Comparison of ENCODE assay signal across 22 cellular contexts in the genomic region with DNA sequence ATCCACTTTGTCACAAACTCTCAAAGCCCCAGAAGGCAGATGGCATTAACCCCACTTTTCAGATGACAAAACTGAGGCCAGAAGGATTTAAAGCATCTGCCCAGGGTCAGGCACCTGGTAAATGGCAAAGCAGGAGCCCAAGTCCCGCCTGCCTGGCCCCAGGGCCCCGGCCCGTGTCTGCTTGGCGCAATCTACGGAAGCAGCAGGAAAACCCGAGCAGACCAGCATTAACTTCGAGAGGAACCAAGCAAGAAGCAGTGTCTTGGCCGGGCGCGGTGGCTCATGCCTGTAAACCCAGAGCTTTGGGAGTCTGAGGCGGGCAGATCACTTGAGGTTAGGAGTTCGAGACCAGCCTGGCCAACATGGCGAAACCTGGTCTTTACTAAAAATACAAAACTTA. TPM values are rescaled to one million over a fixed set of nuclear protein-coding genes. Genes with fewer than 3 reads are reported as not detected.
"Had no signal": no experiment of that assay in that cellular context is flagged by ENCODE, and none has a peak within 500 bp of the region (broad histone marks: within the 10 kb centered on the region; RNA-seq: fewer than 3 reads in every experiment).

No MANE protein-coding gene starts in this region.

- H3K79me2 ChIP-seq: parathyroid adenoma had no signal

- H3K4me3 Mint-ChIP-seq: activated B cell treated with CpG ODN at 0.5 μM for 24 hours; activated CD4-positive, alpha-beta T cell treated with anti-CD3 and anti-CD28 coated beads for 36 hours; activated naive CD8-positive, alpha-beta T cell; activated T-cell treated with anti-CD3 and anti-CD28 coated beads, Interleukin-2, amount 50 U/mL, for 4 hours; effector memory CD8-positive, alpha-beta T cell; natural killer cell had no signal

- DNase-seq: activated B cell treated with CpG ODN at 0.5 μM for 24 hours; activated CD4-positive, alpha-beta T cell treated with anti-CD3 and anti-CD28 coated beads for 36 hours; activated CD4-positive, alpha-beta T cell treated with anti-CD3 and anti-CD28 coated beads, Interleukin-2, amount 50 U/mL, for 48 hours; activated CD8-positive, alpha-beta memory T cell treated with anti-CD3 and anti-CD28 coated beads, Interleukin-2, amount 50 U/mL, for 48 hours; activated naive CD4-positive, alpha-beta T cell; activated T-cell treated with anti-CD3 and anti-CD28 coated beads, Interleukin-2, amount 50 U/mL, for 4 hours; effector memory CD8-positive, alpha-beta T cell; left ventricle myocardium superior; midbrain; natural killer cell; sigmoid colon; stimulated activated CD4-positive, alpha-beta T cell treated with anti-CD3 and anti-CD28 coated beads, Interleukin-2, amount 100 ng/mL, for 48 hours; stimulated activated CD8-positive, alpha-beta memory T cell treated with anti-CD3 and anti-CD28 coated beads, Interleukin-4, amount 100 ng/mL, for 48 hours; stimulated activated naive CD4-positive, alpha-beta T cell had no signal

- H3K9me3 ChIP-seq: sigmoid colon, tibial nerve had no signal

- H3K36me3 Mint-ChIP-seq: activated naive CD8-positive, alpha-beta T cell; natural killer cell had no signal

- H3K27ac Mint-ChIP-seq: activated B cell treated with CpG ODN at 0.5 μM for 24 hours; activated CD4-positive, alpha-beta T cell treated with anti-CD3 and anti-CD28 coated beads for 36 hours; activated naive CD8-positive, alpha-beta T cell; activated T-helper 2 cell treated with anti-CD3 and anti-CD28 coated beads, Interferon-gamma antibody, Interleukin-2, Interleukin-4, amounts not matched to agents 10 μg/mL and 5 μg/mL and 100 μg/mL, durations not matched to agents 14 hours and 24 hours and 36 hours; effector memory CD8-positive, alpha-beta T cell; natural killer cell had no signal

- ATAC-seq: activated CD4-positive, alpha-beta T cell treated with anti-CD3 and anti-CD28 coated beads for 36 hours; activated T-cell treated with anti-CD3 and anti-CD28 coated beads, Interleukin-2, amount 50 U/mL, for 4 hours; effector memory CD8-positive, alpha-beta T cell; esophagus mucosa; left ventricle myocardium superior; natural killer cell had no signal

- H3K36me3 ChIP-seq: sigmoid colon, tibial nerve had no signal

- FAIRE-seq: endothelial cell of umbilical vein, frontal cortex, urothelium cell line had no signal

- H3K4me3 ChIP-seq: sigmoid colon, tibial nerve had no signal

- H3K9me3 Mint-ChIP-seq: activated B cell treated with CpG ODN at 0.5 μM for 24 hours; activated T-cell treated with anti-CD3 and anti-CD28 coated beads, Interleukin-2, amount 50 U/mL, for 4 hours; activated T-helper 2 cell treated with anti-CD3 and anti-CD28 coated beads, Interferon-gamma antibody, Interleukin-2, Interleukin-4, amounts not matched to agents 10 μg/mL and 5 μg/mL and 100 μg/mL, durations not matched to agents 14 hours and 24 hours and 36 hours; effector memory CD8-positive, alpha-beta T cell; natural killer cell had no signal

- H3K27ac ChIP-seq: parathyroid adenoma, sigmoid colon, tibial nerve had no signal

- H3K27me3 ChIP-seq: sigmoid colon, tibial nerve had no signal

- H3K9ac ChIP-seq: parathyroid adenoma had no signal

- H2AFZ ChIP-seq: parathyroid adenoma had no signal

- H3K4me1 Mint-ChIP-seq: activated B cell treated with CpG ODN at 0.5 μM for 24 hours; activated CD4-positive, alpha-beta T cell treated with anti-CD3 and anti-CD28 coated beads for 36 hours had no signal

RNA-seq across cellular contexts. Expression of a gene that starts 21.6 kb away (rescaled TPM):
- total RNA-seq: activated B cell treated with CpG ODN at 0.5 μM for 24 hours, endothelial cell of umbilical vein had no signal
